Comparison of ENCODE assay signal across 1 cellular context in the genomic region with DNA sequence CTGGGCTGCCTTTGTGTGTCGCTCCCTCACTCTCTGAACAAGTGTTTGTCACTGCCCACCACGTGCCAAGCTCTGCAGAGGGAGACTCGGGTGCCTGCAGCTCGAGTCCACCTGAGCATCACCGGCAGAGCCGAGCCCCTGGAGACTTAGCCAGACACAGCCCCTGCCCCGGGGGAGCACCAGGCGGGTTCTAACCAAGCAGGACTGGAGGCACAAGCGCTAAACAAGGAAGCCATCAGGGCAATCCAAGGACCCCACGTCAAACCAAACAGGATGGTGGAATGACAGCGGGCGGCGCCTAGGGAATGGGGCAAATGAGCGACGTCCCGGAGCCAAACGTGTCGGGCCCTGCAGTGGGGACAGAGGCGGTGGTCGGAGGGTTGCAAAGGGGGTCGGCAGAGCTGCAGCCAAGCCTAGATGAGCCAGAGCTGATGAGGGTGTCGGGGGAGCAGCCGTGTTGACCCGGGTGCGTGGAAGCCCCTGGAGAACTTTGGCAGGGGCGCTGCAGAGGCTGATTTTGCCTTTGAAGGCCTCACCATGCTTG.
TF ChIP-seq lines count a peak whose summit lies in the region.

No MANE protein-coding gene starts in this region.

TF ChIP-seq in HepG2, 621 proteins besides CTCF, POLR2A, EP300 and RAD21:
- no peak for TF ChIP-seq ZNF460 (CRISPR knock-in tag; IDR thresholded peaks at IDR 0.05; ENCODE audit: borderline replicate concordance)
- TF ChIP-seq ZNF776 (CRISPR knock-in tag; IDR thresholded peaks at IDR 0.05), result no peak
- TF ChIP-seq, protein P1, sequence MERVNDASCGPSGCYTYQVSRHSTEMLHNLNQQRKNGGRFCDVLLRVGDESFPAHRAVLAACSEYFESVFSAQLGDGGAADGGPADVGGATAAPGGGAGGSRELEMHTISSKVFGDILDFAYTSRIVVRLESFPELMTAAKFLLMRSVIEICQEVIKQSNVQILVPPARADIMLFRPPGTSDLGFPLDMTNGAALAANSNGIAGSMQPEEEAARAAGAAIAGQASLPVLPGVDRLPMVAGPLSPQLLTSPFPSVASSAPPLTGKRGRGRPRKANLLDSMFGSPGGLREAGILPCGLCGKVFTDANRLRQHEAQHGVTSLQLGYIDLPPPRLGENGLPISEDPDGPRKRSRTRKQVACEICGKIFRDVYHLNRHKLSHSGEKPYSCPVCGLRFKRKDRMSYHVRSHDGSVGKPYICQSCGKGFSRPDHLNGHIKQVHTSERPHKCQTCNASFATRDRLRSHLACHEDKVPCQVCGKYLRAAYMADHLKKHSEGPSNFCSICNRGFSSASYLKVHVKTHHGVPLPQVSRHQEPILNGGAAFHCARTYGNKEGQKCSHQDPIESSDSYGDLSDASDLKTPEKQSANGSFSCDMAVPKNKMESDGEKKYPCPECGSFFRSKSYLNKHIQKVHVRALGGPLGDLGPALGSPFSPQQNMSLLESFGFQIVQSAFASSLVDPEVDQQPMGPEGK (CRISPR knock-in tag; IDR thresholded peaks at IDR 0.05), result no peak
- TF ChIP-seq PHF20 (CRISPR knock-in tag; IDR thresholded peaks at IDR 0.05), result no peak
- TF ChIP-seq LCORL (IDR thresholded peaks at IDR 0.05), result no peak
- no peak for TF ChIP-seq LCORL (CRISPR knock-in tag; IDR thresholded peaks at IDR 0.05)
- TF ChIP-seq ZBTB20 (CRISPR knock-in tag; IDR thresholded peaks at IDR 0.05; ENCODE audit: borderline replicate concordance, low read depth), result no peak
- no peak for TF ChIP-seq ZNF432 (CRISPR knock-in tag; IDR thresholded peaks at IDR 0.05; ENCODE audit: borderline replicate concordance)
